In the genomic region with DNA sequence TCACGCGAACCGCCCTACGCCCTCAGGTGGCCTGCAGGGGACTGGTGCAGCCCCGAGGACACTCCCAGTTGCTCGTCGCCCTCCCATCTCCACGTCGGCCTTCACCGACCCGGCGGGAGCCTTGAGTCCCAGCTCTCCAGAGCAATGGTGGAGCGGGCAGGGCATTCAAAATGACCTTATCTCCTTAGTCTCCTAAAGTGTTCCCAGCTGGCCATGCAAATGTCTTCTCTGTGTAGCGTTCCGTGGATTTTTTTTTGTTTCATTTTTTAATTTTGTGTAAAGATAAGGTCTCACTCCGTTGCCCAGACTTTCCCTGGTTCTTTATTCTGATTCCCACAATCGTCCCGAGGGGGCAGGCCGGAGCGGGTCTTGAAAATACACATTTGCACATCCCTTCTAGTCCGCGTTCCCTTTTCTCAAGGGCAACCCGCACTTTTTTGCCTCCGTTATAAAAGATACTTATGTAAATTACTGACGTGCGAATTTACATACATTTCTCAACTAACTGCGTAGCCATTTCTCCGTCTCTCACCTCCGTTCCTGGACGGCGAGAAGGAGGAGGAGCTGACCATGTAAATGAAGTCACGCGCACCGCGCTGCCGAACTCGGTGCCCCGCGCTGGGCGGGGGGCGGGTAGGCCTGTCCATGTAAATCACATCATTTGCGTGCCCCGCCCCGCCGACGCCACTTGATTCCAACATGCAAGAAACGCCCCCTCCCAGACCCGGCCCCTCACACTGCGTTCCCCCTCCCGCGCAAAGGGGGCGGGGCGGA, we compare ENCODE assay signal across 1 cellular context.
TF ChIP-seq lines count a peak whose summit lies in the region.

No MANE protein-coding gene starts in this region.

TF ChIP-seq in K562, 482 proteins besides CTCF, POLR2A, EP300 and RAD21 (continued from another document and continues in another):
- TF ChIP-seq, protein P1, sequence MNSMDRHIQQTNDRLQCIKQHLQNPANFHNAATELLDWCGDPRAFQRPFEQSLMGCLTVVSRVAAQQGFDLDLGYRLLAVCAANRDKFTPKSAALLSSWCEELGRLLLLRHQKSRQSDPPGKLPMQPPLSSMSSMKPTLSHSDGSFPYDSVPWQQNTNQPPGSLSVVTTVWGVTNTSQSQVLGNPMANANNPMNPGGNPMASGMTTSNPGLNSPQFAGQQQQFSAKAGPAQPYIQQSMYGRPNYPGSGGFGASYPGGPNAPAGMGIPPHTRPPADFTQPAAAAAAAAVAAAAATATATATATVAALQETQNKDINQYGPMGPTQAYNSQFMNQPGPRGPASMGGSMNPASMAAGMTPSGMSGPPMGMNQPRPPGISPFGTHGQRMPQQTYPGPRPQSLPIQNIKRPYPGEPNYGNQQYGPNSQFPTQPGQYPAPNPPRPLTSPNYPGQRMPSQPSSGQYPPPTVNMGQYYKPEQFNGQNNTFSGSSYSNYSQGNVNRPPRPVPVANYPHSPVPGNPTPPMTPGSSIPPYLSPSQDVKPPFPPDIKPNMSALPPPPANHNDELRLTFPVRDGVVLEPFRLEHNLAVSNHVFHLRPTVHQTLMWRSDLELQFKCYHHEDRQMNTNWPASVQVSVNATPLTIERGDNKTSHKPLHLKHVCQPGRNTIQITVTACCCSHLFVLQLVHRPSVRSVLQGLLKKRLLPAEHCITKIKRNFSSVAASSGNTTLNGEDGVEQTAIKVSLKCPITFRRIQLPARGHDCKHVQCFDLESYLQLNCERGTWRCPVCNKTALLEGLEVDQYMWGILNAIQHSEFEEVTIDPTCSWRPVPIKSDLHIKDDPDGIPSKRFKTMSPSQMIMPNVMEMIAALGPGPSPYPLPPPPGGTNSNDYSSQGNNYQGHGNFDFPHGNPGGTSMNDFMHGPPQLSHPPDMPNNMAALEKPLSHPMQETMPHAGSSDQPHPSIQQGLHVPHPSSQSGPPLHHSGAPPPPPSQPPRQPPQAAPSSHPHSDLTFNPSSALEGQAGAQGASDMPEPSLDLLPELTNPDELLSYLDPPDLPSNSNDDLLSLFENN (IDR thresholded peaks at IDR 0.05; ENCODE audit: low read depth in 2 of 2, low read length in 2 of 2) = 0 out of 4 replicates have a peak, but pooled peaks of 1 of the 2 experiments have one; percentile 42
- no peak for TF ChIP-seq CREBBP (IDR thresholded peaks at IDR 0.05; ENCODE audit: low read depth, low read length)
- TF ChIP-seq ZNF324 (CRISPR knock-in tag; IDR thresholded peaks at IDR 0.05) = no peak
- no peak for TF ChIP-seq E4F1 (CRISPR knock-in tag; IDR thresholded peaks at IDR 0.05; ENCODE audit: borderline replicate concordance)
- no peak for TF ChIP-seq ARID2 (IDR thresholded peaks at IDR 0.05)
- TF ChIP-seq CHD4 (IDR thresholded peaks at IDR 0.05; ENCODE audit: insufficient read depth, insufficient replicate concordance, low read depth, low read length, poor library complexity, severe bottlenecking) = no peak
- TF ChIP-seq ZNF696 (CRISPR knock-in tag; conservative IDR thresholded peaks at IDR 0.05) = no peak
- TF ChIP-seq CBX5 (IDR thresholded peaks at IDR 0.05; ENCODE audit: borderline replicate concordance, low read depth) = no peak
- TF ChIP-seq MAX (CRISPR knock-in tag; IDR thresholded peaks at IDR 0.05) = no peak; the same call in 1 of the 2 replicates
- TF ChIP-seq RBBP5 (IDR thresholded peaks at IDR 0.05; ENCODE audit: borderline replicate concordance, insufficient read depth, low read length, poor library complexity, severe bottlenecking) = no peak
- no peak for TF ChIP-seq TCFL5 (CRISPR knock-in tag; conservative IDR thresholded peaks at IDR 0.05)
- TF ChIP-seq GATAD2B (IDR thresholded peaks at IDR 0.05; ENCODE audit: borderline replicate concordance) = no peak
- TF ChIP-seq, protein P2, sequence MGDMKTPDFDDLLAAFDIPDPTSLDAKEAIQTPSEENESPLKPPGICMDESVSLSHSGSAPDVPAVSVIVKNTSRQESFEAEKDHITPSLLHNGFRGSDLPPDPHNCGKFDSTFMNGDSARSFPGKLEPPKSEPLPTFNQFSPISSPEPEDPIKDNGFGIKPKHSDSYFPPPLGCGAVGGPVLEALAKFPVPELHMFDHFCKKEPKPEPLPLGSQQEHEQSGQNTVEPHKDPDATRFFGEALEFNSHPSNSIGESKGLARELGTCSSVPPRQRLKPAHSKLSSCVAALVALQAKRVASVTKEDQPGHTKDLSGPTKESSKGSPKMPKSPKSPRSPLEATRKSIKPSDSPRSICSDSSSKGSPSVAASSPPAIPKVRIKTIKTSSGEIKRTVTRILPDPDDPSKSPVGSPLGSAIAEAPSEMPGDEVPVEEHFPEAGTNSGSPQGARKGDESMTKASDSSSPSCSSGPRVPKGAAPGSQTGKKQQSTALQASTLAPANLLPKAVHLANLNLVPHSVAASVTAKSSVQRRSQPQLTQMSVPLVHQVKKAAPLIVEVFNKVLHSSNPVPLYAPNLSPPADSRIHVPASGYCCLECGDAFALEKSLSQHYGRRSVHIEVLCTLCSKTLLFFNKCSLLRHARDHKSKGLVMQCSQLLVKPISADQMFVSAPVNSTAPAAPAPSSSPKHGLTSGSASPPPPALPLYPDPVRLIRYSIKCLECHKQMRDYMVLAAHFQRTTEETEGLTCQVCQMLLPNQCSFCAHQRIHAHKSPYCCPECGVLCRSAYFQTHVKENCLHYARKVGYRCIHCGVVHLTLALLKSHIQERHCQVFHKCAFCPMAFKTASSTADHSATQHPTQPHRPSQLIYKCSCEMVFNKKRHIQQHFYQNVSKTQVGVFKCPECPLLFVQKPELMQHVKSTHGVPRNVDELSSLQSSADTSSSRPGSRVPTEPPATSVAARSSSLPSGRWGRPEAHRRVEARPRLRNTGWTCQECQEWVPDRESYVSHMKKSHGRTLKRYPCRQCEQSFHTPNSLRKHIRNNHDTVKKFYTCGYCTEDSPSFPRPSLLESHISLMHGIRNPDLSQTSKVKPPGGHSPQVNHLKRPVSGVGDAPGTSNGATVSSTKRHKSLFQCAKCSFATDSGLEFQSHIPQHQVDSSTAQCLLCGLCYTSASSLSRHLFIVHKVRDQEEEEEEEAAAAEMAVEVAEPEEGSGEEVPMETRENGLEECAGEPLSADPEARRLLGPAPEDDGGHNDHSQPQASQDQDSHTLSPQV (IDR thresholded peaks at IDR 0.05) = no peak; the same call in 1 of the 2 replicates
- TF ChIP-seq LCOR (CRISPR knock-in tag; IDR thresholded peaks at IDR 0.05) = no peak; the same call in 1 of the 2 replicates
- no peak for TF ChIP-seq ZNF143 (CRISPR knock-in tag; IDR thresholded peaks at IDR 0.05)
- TF ChIP-seq NCOA6 (IDR thresholded peaks at IDR 0.05) = peak; percentile 91
- TF ChIP-seq CHD2 (IDR thresholded peaks at IDR 0.05; ENCODE audit: low read depth, low read length) = peak; percentile 56
- no peak for TF ChIP-seq MBD1 (CRISPR knock-in tag; IDR thresholded peaks at IDR 0.05)
- no peak for TF ChIP-seq PRMT5 (CRISPR knock-in tag; IDR thresholded peaks at IDR 0.05)
- TF ChIP-seq SIN3A (IDR thresholded peaks at IDR 0.05; ENCODE audit: borderline replicate concordance in 2 of 2, control insufficient read depth in 1 of 2, low read depth in 2 of 2, low read length in 2 of 2) = no peak
- TF ChIP-seq ZEB2 (IDR thresholded peaks at IDR 0.05) = 0 out of 2 replicates have a peak, but pooled peaks have one; percentile 52
- TF ChIP-seq NR0B1 (IDR thresholded peaks at IDR 0.05; ENCODE audit: partially characterized antibody) = no peak
- TF ChIP-seq NELFE (IDR thresholded peaks at IDR 0.05; ENCODE audit: insufficient read depth, insufficient read length) = no peak
- no peak for TF ChIP-seq IFI16 (CRISPR knock-in tag; IDR thresholded peaks at IDR 0.05)
- no peak for TF ChIP-seq SRSF7 (optimal IDR thresholded peaks at IDR 0.05; ENCODE audit: low read depth, low read length)
- TF ChIP-seq ZBTB34 (CRISPR knock-in tag; IDR thresholded peaks at IDR 0.05) = no peak
- no peak for TF ChIP-seq RUNX1 (IDR thresholded peaks at IDR 0.05; ENCODE audit: low read depth)
- TF ChIP-seq, protein P3, sequence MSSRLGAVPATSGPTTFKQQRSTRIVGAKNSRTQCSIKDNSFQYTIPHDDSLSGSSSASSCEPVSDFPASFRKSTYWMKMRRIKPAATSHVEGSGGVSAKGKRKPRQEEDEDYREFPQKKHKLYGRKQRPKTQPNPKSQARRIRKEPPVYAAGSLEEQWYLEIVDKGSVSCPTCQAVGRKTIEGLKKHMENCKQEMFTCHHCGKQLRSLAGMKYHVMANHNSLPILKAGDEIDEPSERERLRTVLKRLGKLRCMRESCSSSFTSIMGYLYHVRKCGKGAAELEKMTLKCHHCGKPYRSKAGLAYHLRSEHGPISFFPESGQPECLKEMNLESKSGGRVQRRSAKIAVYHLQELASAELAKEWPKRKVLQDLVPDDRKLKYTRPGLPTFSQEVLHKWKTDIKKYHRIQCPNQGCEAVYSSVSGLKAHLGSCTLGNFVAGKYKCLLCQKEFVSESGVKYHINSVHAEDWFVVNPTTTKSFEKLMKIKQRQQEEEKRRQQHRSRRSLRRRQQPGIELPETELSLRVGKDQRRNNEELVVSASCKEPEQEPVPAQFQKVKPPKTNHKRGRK (tag; IDR thresholded peaks at IDR 0.05) = no peak
- TF ChIP-seq NR2C2 (CRISPR knock-in tag; IDR thresholded peaks at IDR 0.05) = no peak
- peak; percentile 49 for TF ChIP-seq NR2C2 (tag; IDR thresholded peaks at IDR 0.05)
- peak; percentile 59; the same call in 1 of the 2 replicates for TF ChIP-seq PHF8 (IDR thresholded peaks at IDR 0.05; ENCODE audit: borderline replicate concordance, low read length)
- 0 out of 2 replicates have a peak, but pooled peaks have one; percentile 60 for TF ChIP-seq CLOCK (CRISPR knock-in tag; IDR thresholded peaks at IDR 0.05; ENCODE audit: borderline replicate concordance)
- TF ChIP-seq HNRNPK (IDR thresholded peaks at IDR 0.05; ENCODE audit: low read depth, low read length, poor library complexity, severe bottlenecking) = no peak
- TF ChIP-seq FIP1L1 (IDR thresholded peaks at IDR 0.05; ENCODE audit: low read depth, low read length, poor library complexity, severe bottlenecking) = no peak
- TF ChIP-seq SETDB1 (IDR thresholded peaks at IDR 0.05; ENCODE audit: low read length) = no peak
- TF ChIP-seq TBL1XR1 (IDR thresholded peaks at IDR 0.05; ENCODE audit: low read length in 2 of 2) = no peak; a peak in 1 of 4 replicates
- TF ChIP-seq PURB (CRISPR knock-in tag; IDR thresholded peaks at IDR 0.05; ENCODE audit: low read depth) = no peak
